ENCODE assay signal across 2 cellular contexts in genomic region chr5:43251754-43252153, GRCh38.
TF ChIP-seq lines count a peak whose summit lies in the region.

No MANE protein-coding gene starts in this region.

TF ChIP-seq in K562, 482 proteins besides CTCF, POLR2A, EP300 and RAD21:
- no peak for TF ChIP-seq ZBTB8A (IDR thresholded peaks at IDR 0.05; ENCODE audit: partially characterized antibody)
- no peak for TF ChIP-seq ZNF133 (CRISPR knock-in tag; IDR thresholded peaks at IDR 0.05)
- peak; percentile 64 for TF ChIP-seq RAD51 (IDR thresholded peaks at IDR 0.05; ENCODE audit: borderline replicate concordance, low read depth)
- no peak for TF ChIP-seq MED1 (CRISPR knock-in tag; IDR thresholded peaks at IDR 0.05; ENCODE audit: borderline replicate concordance)
- TF ChIP-seq FOXA1 (IDR thresholded peaks at IDR 0.05; ENCODE audit: borderline replicate concordance) = no peak
- peak; percentile 74 for TF ChIP-seq USF2 (CRISPR knock-in tag; IDR thresholded peaks at IDR 0.05)
- TF ChIP-seq ZNF134 (CRISPR knock-in tag; conservative IDR thresholded peaks at IDR 0.05) = no peak
- no peak for TF ChIP-seq TSC22D4 (tag; IDR thresholded peaks at IDR 0.05)
- TF ChIP-seq SRSF9 (IDR thresholded peaks at IDR 0.05; ENCODE audit: borderline replicate concordance, low read depth, low read length) = no peak
- no peak for TF ChIP-seq ZNF384 (IDR thresholded peaks at IDR 0.05; ENCODE audit: low read depth, low read length)
- no peak for TF ChIP-seq OTX1 (CRISPR knock-in tag; IDR thresholded peaks at IDR 0.05)
- no peak for TF ChIP-seq FOXA3 (CRISPR knock-in tag; conservative IDR thresholded peaks at IDR 0.05 in 1 of 2, IDR thresholded peaks at IDR 0.05 in 1 of 2)
- TF ChIP-seq TFE3 (CRISPR knock-in tag; IDR thresholded peaks at IDR 0.05) = 0 out of 2 replicates have a peak, but pooled peaks have one; percentile 7
- TF ChIP-seq RBM39 (optimal IDR thresholded peaks at IDR 0.05; ENCODE audit: low read depth, low read length) = no peak
- no peak for TF ChIP-seq NUFIP1 (IDR thresholded peaks at IDR 0.05; ENCODE audit: partially characterized antibody)
- no peak for TF ChIP-seq CHD4 (IDR thresholded peaks at IDR 0.05; ENCODE audit: insufficient read depth, insufficient replicate concordance, low read depth, low read length, poor library complexity, severe bottlenecking)
- no peak for TF ChIP-seq RBM22 (IDR thresholded peaks at IDR 0.05; ENCODE audit: low read depth, low read length, poor library complexity, severe bottlenecking)
- TF ChIP-seq NELFE (IDR thresholded peaks at IDR 0.05; ENCODE audit: insufficient read depth, insufficient read length) = no peak
- no peak for TF ChIP-seq PYGO2 (tag; IDR thresholded peaks at IDR 0.05)
- TF ChIP-seq SRF (CRISPR knock-in tag; IDR thresholded peaks at IDR 0.05) = no peak
- no peak for TF ChIP-seq SIN3B (IDR thresholded peaks at IDR 0.05; ENCODE audit: low read depth)
- TF ChIP-seq USF1 (CRISPR knock-in tag; IDR thresholded peaks at IDR 0.05) = peak; percentile 42; the same call in 1 of the 2 replicates

TF ChIP-seq in HepG2, 621 proteins besides CTCF, POLR2A, EP300 and RAD21:
- TF ChIP-seq ZNF441 (CRISPR knock-in tag; IDR thresholded peaks at IDR 0.05; ENCODE audit: borderline replicate concordance) = no peak
- peak; percentile 59; the same call in 1 of the 2 replicates for TF ChIP-seq ZNF652 (CRISPR knock-in tag; IDR thresholded peaks at IDR 0.05; ENCODE audit: borderline replicate concordance, low read depth)
- no peak for TF ChIP-seq TRIM22 (IDR thresholded peaks at IDR 0.05)
- TF ChIP-seq MEF2D (CRISPR knock-in tag; IDR thresholded peaks at IDR 0.05) = no peak
- peak; percentile 43; the same call in 1 of the 2 replicates for TF ChIP-seq USF2 (IDR thresholded peaks at IDR 0.05; ENCODE audit: low read depth, low read length)
- TF ChIP-seq USF2 (CRISPR knock-in tag; IDR thresholded peaks at IDR 0.05; ENCODE audit: borderline replicate concordance) = peak; percentile 36; the same call in 1 of the 2 replicates
